14 cellular contexts compared by ENCODE assay signal in genomic region chr19:3138268-3138667, GRCh38. TPM values are rescaled to one million over a fixed set of nuclear protein-coding genes. Genes with fewer than 3 reads are reported as not detected.
"Had no signal": no experiment of that assay in that cellular context is flagged by ENCODE, and none has a peak within 500 bp of the region (broad histone marks: within the 10 kb centered on the region; RNA-seq: fewer than 3 reads in every experiment).

No MANE protein-coding gene starts in this region.

- H3K27ac ChIP-seq: gastrocnemius medialis, heart left ventricle had no signal

- DNase-seq: activated CD4-positive, alpha-beta T cell treated with anti-CD3 and anti-CD28 coated beads, Interleukin-2, amount 50 U/mL, for 48 hours; activated CD4-positive, CD25-positive, alpha-beta regulatory T cell treated with anti-CD3 and anti-CD28 coated beads, Interleukin-2, amount 50 U/mL, for 72 hours; activated naive CD4-positive, alpha-beta T cell treated with anti-CD3 and anti-CD28 coated beads, Interleukin-2, amount 50 U/mL, for 16 hours; gastrocnemius medialis; stimulated activated CD4-positive, alpha-beta T cell treated with anti-CD3 and anti-CD28 coated beads, Interleukin-1b, Interleukin-23, amount 100 ng/mL, for 48 hours; T-helper 9 cell; thyroid gland had no signal

- H3K4me1 ChIP-seq: gastrocnemius medialis had no signal

- H3K9me3 ChIP-seq: gastrocnemius medialis, thyroid gland had no signal

- FAIRE-seq: astrocyte, bronchial epithelial cell had no signal

- H3K4me3 ChIP-seq: gastrocnemius medialis, thyroid gland had no signal

- H3K36me3 ChIP-seq: gastrocnemius medialis, heart left ventricle, thyroid gland had no signal

- H3K27ac Mint-ChIP-seq: natural killer cell treated with Interleukin-12 subunit alpha and Interleukin-12 subunit beta and Interleukin-15 and Interleukin-18, amount 100 ng/mL, for 72 hours had no signal

- H3K27me3 ChIP-seq: gastrocnemius medialis, heart left ventricle, thyroid gland had no signal

- H3K9me3 Mint-ChIP-seq: natural killer cell treated with Interleukin-12 subunit alpha and Interleukin-12 subunit beta and Interleukin-15 and Interleukin-18, amount 100 ng/mL, for 72 hours had no signal

RNA-seq across cellular contexts. Expression of gene GNA15, which starts 2.4 kb away (rescaled TPM):
- total RNA-seq: astrocyte, renal cortical epithelial cell had no signal

RNA-seq across cellular contexts. Expression of gene S1PR4, which starts 40.3 kb away (rescaled TPM):
- total RNA-seq: astrocyte, cerebellum, epithelial cell of proximal tubule had no signal
